20 cellular contexts compared by ENCODE assay signal in the genomic region with DNA sequence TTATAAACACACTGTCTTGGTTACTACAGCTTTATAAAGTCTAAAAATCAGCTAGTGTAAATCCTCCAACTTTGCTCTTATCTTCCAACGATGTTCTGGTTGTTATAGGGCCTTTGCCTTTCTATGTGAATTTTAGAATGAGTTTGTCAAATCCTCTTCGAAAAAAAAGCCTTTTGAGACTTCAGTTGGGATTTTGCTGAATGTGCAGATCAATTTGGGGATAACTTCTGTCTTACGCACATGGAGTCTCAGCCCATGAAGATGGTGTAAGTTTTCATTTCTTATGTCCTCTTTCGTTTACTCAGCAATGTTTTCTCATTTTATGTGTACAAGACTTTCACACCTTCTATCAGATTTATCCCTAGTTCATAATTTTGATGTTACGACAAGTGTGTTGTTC.
DNase-seq lines count a peak whose midpoint lies in the region; ATAC-seq, FAIRE-seq and TF ChIP-seq lines count a peak whose summit lies in the region.
"Had no signal": no experiment of that assay in that cellular context is flagged by ENCODE, and none has a peak within 500 bp of the region (broad histone marks: within the 10 kb centered on the region; RNA-seq: fewer than 3 reads in every experiment).

No MANE protein-coding gene starts in this region.

- H3K27me3 ChIP-seq in breast epithelium (no peaks in the 10 kb centered on the region), endodermal cell (ENCODE audit: control insufficient read depth, insufficient read depth, low read length, poor library complexity, severe bottlenecking) (no peaks in the 10 kb centered on the region)

- no peak overlapping the region for H3K27ac Mint-ChIP-seq in MCF 10A (ENCODE audit: low read depth, unreplicated experiment)
- H3K27ac Mint-ChIP-seq in endodermal cell, result no peak overlapping the region
- H3K27ac Mint-ChIP-seq in type B pancreatic cell, result no peak overlapping the region
- no peak overlapping the region for H3K27ac Mint-ChIP-seq in stimulated activated naive CD8-positive, alpha-beta T cell treated with anti-CD3 and anti-CD28 coated beads, Interleukin-15, amount 100 ng/mL, for 72 hours
- H3K27ac Mint-ChIP-seq: B cell; CD8-positive, alpha-beta memory T cell; GM23338 had no signal

- H3K36me3 Mint-ChIP-seq in MCF 10A (ENCODE audit: insufficient read depth, unreplicated experiment), result peaks cover 7% of the 10 kb centered on the region
- no peaks in the 10 kb centered on the region for H3K36me3 Mint-ChIP-seq in endodermal cell (ENCODE audit: low read depth)
- H3K36me3 Mint-ChIP-seq in type B pancreatic cell, result no peaks in the 10 kb centered on the region
- H3K36me3 Mint-ChIP-seq: CD4-positive, CD25-positive, alpha-beta regulatory T cell; CD8-positive, alpha-beta memory T cell had no signal

- no peak overlapping the region for H3K4me3 Mint-ChIP-seq in MCF 10A (ENCODE audit: unreplicated experiment)
- H3K4me3 Mint-ChIP-seq in endodermal cell, result no peak overlapping the region
- H3K4me3 Mint-ChIP-seq in type B pancreatic cell, result peak overlapping the region; percentile 24
- no peak overlapping the region for H3K4me3 Mint-ChIP-seq in stimulated activated naive CD8-positive, alpha-beta T cell treated with anti-CD3 and anti-CD28 coated beads, Interleukin-15, amount 100 ng/mL, for 72 hours
- H3K4me3 Mint-ChIP-seq: B cell; CD4-positive, CD25-positive, alpha-beta regulatory T cell; CD8-positive, alpha-beta memory T cell; GM23338 had no signal

- H3K27me3 Mint-ChIP-seq in MCF 10A (ENCODE audit: insufficient read depth, unreplicated experiment) (no peaks in the 10 kb centered on the region), endodermal cell (ENCODE audit: insufficient read depth) (peaks cover 10% of the 10 kb centered on the region), type B pancreatic cell (peaks cover 13% of the 10 kb centered on the region)
- H3K27me3 Mint-ChIP-seq in stimulated activated naive CD8-positive, alpha-beta T cell treated with anti-CD3 and anti-CD28 coated beads, Interleukin-15, amount 100 ng/mL, for 72 hours, result peaks cover 70% of the 10 kb centered on the region

- no peak for DNase-seq in breast epithelium (ENCODE audit: low spot score in 2 of 2)
- no peak for DNase-seq in MCF 10A (ENCODE audit: unreplicated experiment)
- peak; percentile 4 for DNase-seq in LNCaP clone FGC (ENCODE audit: low read depth)
- no peak for DNase-seq in endodermal cell
- DNase-seq in type B pancreatic cell (ENCODE audit: extremely low spot score, unreplicated experiment), result no peak
- DNase-seq in stimulated activated naive CD8-positive, alpha-beta T cell treated with anti-CD3 and anti-CD28 coated beads, Interleukin-15, amount 100 ng/mL, for 72 hours, result no peak
- no peak for DNase-seq in kidney
- DNase-seq: CD4-positive, CD25-positive, alpha-beta regulatory T cell; CD8-positive, alpha-beta memory T cell; COR-L47; HCEC 1CT had no signal

- peak overlapping the region; percentile 59 to 83 for H3K27ac ChIP-seq in breast epithelium
- peak overlapping the region; percentile 6 for H3K27ac ChIP-seq in endodermal cell (ENCODE audit: low read depth, low read length)
- H3K27ac ChIP-seq in kidney (ENCODE audit: low read depth in 2 of 2, low read length in 2 of 2), result no peak overlapping the region
- H3K27ac ChIP-seq: 22Rv1 had no signal

- H3K4me1 Mint-ChIP-seq in MCF 10A (ENCODE audit: insufficient read depth, unreplicated experiment) (peaks cover 21% of the 10 kb centered on the region), endodermal cell (peaks cover 19% of the 10 kb centered on the region), type B pancreatic cell (ENCODE audit: unreplicated experiment) (peaks cover 34% of the 10 kb centered on the region)
- H3K4me1 Mint-ChIP-seq in stimulated activated naive CD8-positive, alpha-beta T cell treated with anti-CD3 and anti-CD28 coated beads, Interleukin-15, amount 100 ng/mL, for 72 hours, result peaks cover 27% of the 10 kb centered on the region
- H3K4me1 Mint-ChIP-seq: B cell; CD8-positive, alpha-beta memory T cell had no signal

- TF ChIP-seq POLR2A in breast epithelium (IDR thresholded peaks at IDR 0.05), result no peak

- no peak for FAIRE-seq in kidney (lab: Jason Lieb, UNC)
- FAIRE-seq: D721Med, G401.6, GM12891, GM19239, H54 had no signal

- CTCF ChIA-PET in MCF 10A (lab: Yijun Ruan, JAX), result interaction anchor here (1.1 kb wide), 1 partner anchor 129 kb away, joined by 3 read pairs; no protein-coding TSS in a partner anchor

- H3K4me3 ChIP-seq in breast epithelium (no peak overlapping the region), LNCaP clone FGC (ENCODE audit: low read depth, low read length) (no peak overlapping the region), endodermal cell (ENCODE audit: low read length) (no peak overlapping the region), kidney (ENCODE audit: low read length in 2 of 2) (no peak overlapping the region)
- H3K4me3 ChIP-seq: GM23338 had no signal

- H3K9ac ChIP-seq in endodermal cell (ENCODE audit: extremely low read depth, low read length, poor library complexity, severe bottlenecking), result no peak overlapping the region
- H3K9ac ChIP-seq in kidney (ENCODE audit: low read length in 2 of 2), result no peak overlapping the region

- H3K9me3 ChIP-seq in breast epithelium, result no peaks in the 10 kb centered on the region
- no peaks in the 10 kb centered on the region for H3K9me3 ChIP-seq in endodermal cell (ENCODE audit: control insufficient read depth, low read length)
- peaks cover 0 to 4% of the 10 kb centered on the region in 2 donors for H3K9me3 ChIP-seq in kidney (ENCODE audit: control insufficient read depth in 1 of 2, low read length in 2 of 2)

- POLR2A ChIA-PET in MCF 10A (lab: Yijun Ruan, JAX), result no interaction called here

- WGBS in endodermal cell (ENCODE audit: insufficient coverage in 1 of 2, insufficient read length in 1 of 2), 2 experiments, result 95 to 98% methylated on average over 4 to 5 of the region's 5 CpGs

- H3K4me1 ChIP-seq in breast epithelium, result no peaks in the 10 kb centered on the region
- H3K4me1 ChIP-seq in endodermal cell (ENCODE audit: control insufficient read depth, insufficient read depth, low read length), result peaks cover 8% of the 10 kb centered on the region
- H3K4me1 ChIP-seq in kidney (ENCODE audit: control insufficient read depth in 1 of 2, insufficient read depth in 1 of 2, low read depth in 1 of 2, low read length in 2 of 2), result peaks cover 0 to 2% of the 10 kb centered on the region in 2 donors

- no TSS peak for BruUV-seq in MCF 10A (replicated peaks; lab: Mats Ljungman, UMichigan)

- H3K36me3 ChIP-seq in breast epithelium (no peaks in the 10 kb centered on the region), endodermal cell (ENCODE audit: control insufficient read depth, insufficient read depth, low read length) (no peaks in the 10 kb centered on the region), kidney (ENCODE audit: control insufficient read depth in 1 of 2, insufficient read depth in 2 of 2, low read length in 2 of 2) (no peaks in the 10 kb centered on the region)

- no peak for ATAC-seq in stimulated activated naive CD8-positive, alpha-beta T cell treated with anti-CD3 and anti-CD28 coated beads, Interleukin-15, amount 100 ng/mL, for 72 hours
- ATAC-seq in GM21526 (IDR thresholded peaks at IDR 0.05; ENCODE audit: low FRiP score, unreplicated experiment), result no peak
- ATAC-seq: GM23338 had no signal

- intact Hi-C loops in breast epithelium (cut with DNase I; ENCODE audit: low total_unique reads) (no loop called here), MCF 10A (cut with micrococcal nuclease) (no loop called here), kidney (cut with DNase I) (no loop called here)

- no peaks in the 10 kb centered on the region for H3K9me3 Mint-ChIP-seq in MCF 10A (ENCODE audit: unreplicated experiment)
- H3K9me3 Mint-ChIP-seq in endodermal cell, result no peaks in the 10 kb centered on the region
- peaks cover 18% of the 10 kb centered on the region for H3K9me3 Mint-ChIP-seq in type B pancreatic cell
- peaks cover 6 to 8% of the 10 kb centered on the region in 2 donors for H3K9me3 Mint-ChIP-seq in stimulated activated naive CD8-positive, alpha-beta T cell treated with anti-CD3 and anti-CD28 coated beads, Interleukin-15, amount 100 ng/mL, for 72 hours
- H3K9me3 Mint-ChIP-seq: GM23338 had no signal

- TF ChIP-seq CTCF in breast epithelium (IDR thresholded peaks at IDR 0.05) (no peak), MCF 10A (IDR thresholded peaks at IDR 0.05; ENCODE audit: unreplicated experiment) (no peak), LNCaP clone FGC (IDR thresholded peaks at IDR 0.05; ENCODE audit: control insufficient read depth, extremely low read depth, insufficient read depth) (no peak), endodermal cell (conservative IDR thresholded peaks at IDR 0.05) (no peak), type B pancreatic cell (conservative IDR thresholded peaks at IDR 0.05) (no peak), kidney (IDR thresholded peaks at IDR 0.05; ENCODE audit: borderline replicate concordance, extremely low read depth, insufficient read depth) (no peak)

Comparison
In these comparisons a context has a peak if more than half of its experiments do, and no peak if none do; other contexts are left out.
1. H3K27ac ChIP-seq: peak in breast epithelium (2 of 2) and endodermal cell (single experiment); none in kidney (0 of 2).